ENCODE assay signal across 8 cellular contexts in the genomic region with DNA sequence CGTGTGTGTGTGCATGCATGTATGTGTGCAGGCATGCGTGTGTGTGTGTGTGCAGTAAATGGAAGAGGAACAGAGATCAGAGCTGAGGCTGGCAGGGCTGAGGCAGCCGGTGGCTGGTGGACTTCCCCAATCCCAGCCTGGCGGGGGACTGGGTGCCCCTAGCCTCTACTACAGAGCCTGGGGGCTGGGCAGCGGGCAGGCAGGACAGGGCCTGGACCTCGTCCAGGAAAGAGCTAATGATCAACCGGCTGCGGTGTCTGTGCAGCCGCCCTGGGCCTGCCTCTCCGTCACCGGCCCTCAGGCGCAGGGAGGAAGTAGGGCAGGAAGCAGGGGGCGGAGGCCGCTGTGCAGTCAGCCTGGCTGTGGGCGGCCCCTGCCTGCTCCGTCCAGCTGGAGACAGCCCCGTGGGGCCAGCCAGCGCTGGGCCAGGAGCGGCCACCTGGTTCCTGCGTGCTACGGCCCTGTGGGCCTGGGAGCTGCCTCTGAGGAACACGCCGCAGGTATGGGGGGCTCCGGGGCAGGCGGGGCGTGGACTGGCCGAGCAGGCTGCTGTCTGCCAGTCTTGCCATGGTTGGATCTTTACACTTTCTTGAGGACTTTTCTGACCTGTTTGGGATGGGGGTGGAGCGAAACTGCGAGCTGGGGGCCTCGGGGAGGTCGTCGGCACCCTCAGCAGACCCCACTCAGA. TPM values are rescaled to one million over a fixed set of nuclear protein-coding genes. Genes with fewer than 3 reads are reported as not detected.
DNase-seq lines count a peak whose midpoint lies in the region; ATAC-seq and TF ChIP-seq lines count a peak whose summit lies in the region.

A gene (plus strand): TSS at position 385 of the 688 bp plus-strand sequence. CDS start 5,905 bp downstream, outside the sequence.

- no peak within 1 kb of the TSS; the same call in 1 of the 2 replicates for H3K27ac ChIP-seq in ACC112 (ENCODE audit: low read depth, low read length)

- peaks cover 29% of the 10 kb centered on the region for H3K4me1 ChIP-seq in ACC112 (ENCODE audit: control insufficient read depth, insufficient read depth, low read length, unreplicated experiment)
- H3K4me1 ChIP-seq in NT2/D1 (ENCODE audit: insufficient read depth, insufficient read length): peaks cover 35% of the 10 kb centered on the region

- H2AFZ ChIP-seq in ACC112 (ENCODE audit: low read length, unreplicated experiment): peak within 1 kb of the TSS; percentile 62

- no peaks in the 10 kb centered on the region for H3K27me3 ChIP-seq in ACC112 (ENCODE audit: insufficient read depth, low read length)
- no peaks in the 10 kb centered on the region for H3K27me3 ChIP-seq in NT2/D1 (ENCODE audit: insufficient read depth, insufficient read length)

- no peaks in the 10 kb centered on the region for H3K9me3 Mint-ChIP-seq in naive B cell

- H3K9me3 ChIP-seq in NT2/D1 (ENCODE audit: insufficient read depth, low read length): no peaks in the 10 kb centered on the region

- peaks cover 48 to 75% (median 63%) of the 10 kb centered on the region in 3 donors for H3K4me1 Mint-ChIP-seq in naive B cell

- peak within 1 kb of the TSS; percentile 93 to 99 (median 96) for H3K4me3 Mint-ChIP-seq in naive B cell

- H3K36me3 ChIP-seq in ACC112 (ENCODE audit: insufficient read depth, low read length): no peaks in the 10 kb centered on the region
- no peaks in the 10 kb centered on the region for H3K36me3 ChIP-seq in NT2/D1 (ENCODE audit: insufficient read depth, insufficient read length, low read length)

- H3K4me3 ChIP-seq in ACC112 (ENCODE audit: low read depth, low read length) (peak within 1 kb of the TSS; percentile 75), NT2/D1 (ENCODE audit: insufficient read length, low read depth) (no peak within 1 kb of the TSS)

- no peaks in the 10 kb centered on the region for H3K27me3 Mint-ChIP-seq in naive B cell

- ATAC-seq in HG03045 (IDR thresholded peaks at IDR 0.05; ENCODE audit: unreplicated experiment) (peak; percentile 85), esophagus mucosa (peak; percentile 82), naive B cell (ENCODE audit: low read depth in 2 of 2) (peak; percentile 57 to 64)
- ATAC-seq in stimulated activated naive CD8-positive, alpha-beta T cell treated with anti-CD3 and anti-CD28 coated beads, Interleukin-15, Interleukin-2, amounts not matched to agents 100 U/mL and 50 U/mL, for 24 hours: peak; percentile 74

- H3K27ac Mint-ChIP-seq in naive B cell: peak within 1 kb of the TSS; percentile 79 to 99 (median 98)

- H3K79me2 ChIP-seq in ACC112 (ENCODE audit: control insufficient read depth, insufficient read depth, low read length, unreplicated experiment): peaks cover 3% of the 10 kb centered on the region

- no peak for DNase-seq in NT2/D1 (ENCODE audit: low read depth, low spot score)
- DNase-seq in activated T-cell treated with anti-CD3 and anti-CD28 coated beads, Interleukin-2, amount 50 U/mL, for 1 hour: peak; percentile 65
- peak; percentile 80 for DNase-seq in naive B cell
- peak; percentile 76 for DNase-seq in stimulated activated naive CD8-positive, alpha-beta T cell treated with anti-CD3 and anti-CD28 coated beads, Interleukin-15, Interleukin-2, amounts not matched to agents 100 U/mL and 50 U/mL, for 24 hours

- peak within 1 kb of the TSS; percentile 29 for H3K9ac ChIP-seq in NT2/D1 (ENCODE audit: insufficient read length, low read depth)

- H3K36me3 Mint-ChIP-seq in naive B cell: no peaks in the 10 kb centered on the region

- TF ChIP-seq POLR2A in GM18526 (IDR thresholded peaks at IDR 0.05; ENCODE audit: extremely low read depth, insufficient read length): peak; percentile 66

RNA-seq across cellular contexts. Expression of the gene that starts here (rescaled TPM):
- 52.9 TPM for total RNA-seq in esophagus mucosa
- polyA plus RNA-seq in naive B cell (ENCODE audit: low read depth in 6 of 6): 10 to 100 TPM; 24.1 to 64.3 (median 37.5) TPM
